ENCODE assay signal across 19 cellular contexts in the genomic region with DNA sequence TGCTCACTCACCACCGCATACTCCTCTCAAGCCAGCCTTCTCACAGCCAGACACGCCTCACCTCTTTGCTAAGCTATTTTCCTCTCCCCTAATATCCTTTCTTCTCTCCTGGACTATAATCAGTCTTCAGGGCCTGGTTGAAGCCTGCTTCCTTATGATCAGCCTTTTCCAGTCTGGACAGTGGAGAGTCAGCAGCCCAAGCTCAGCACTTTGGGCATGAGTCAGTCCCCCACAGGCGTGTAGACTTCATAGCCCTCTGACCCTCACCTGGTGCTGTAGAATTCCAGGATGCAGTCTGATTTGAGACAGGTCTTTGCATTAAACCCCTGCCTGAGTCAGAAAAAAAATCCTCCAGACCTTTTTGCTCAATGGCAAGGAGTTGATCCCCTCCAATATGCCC. TPM values are rescaled to one million over a fixed set of nuclear protein-coding genes. Genes with fewer than 3 reads are reported as not detected.
"Had no signal": no experiment of that assay in that cellular context is flagged by ENCODE, and none has a peak within 500 bp of the region (broad histone marks: within the 10 kb centered on the region; RNA-seq: fewer than 3 reads in every experiment).

No MANE protein-coding gene starts in this region.

- ATAC-seq: activated CD8-positive, alpha-beta T cell treated with anti-CD3 and anti-CD28 coated beads, Interleukin-2, amount 10 ng/mL, durations not matched to agents 7 days and 5 days; naive thymus-derived CD8-positive, alpha-beta T cell; SK-N-SH treated with all-trans-retinoic acid at 6 μM for 48 hours; stimulated activated naive B cell treated with anti-CD40 and anti-IgM and Interleukin-4, amounts not matched to agents 10 μg/mL and 1 μg/mL and 100 μg/mL, for 72 hours had no signal

- H3K4me3 ChIP-seq: thyroid gland had no signal

- H3K27ac Mint-ChIP-seq: activated CD8-positive, alpha-beta T cell treated with anti-CD3 and anti-CD28 coated beads, Interleukin-2, amount 10 ng/mL, durations not matched to agents 7 days and 5 days; activated naive CD8-positive, alpha-beta T cell treated with anti-CD3 and anti-CD28 coated beads for 36 hours; endodermal cell; stimulated activated naive B cell treated with anti-CD40 and anti-IgM and Interleukin-4, amounts not matched to agents 10 μg/mL and 1 μg/mL and 100 μg/mL, for 72 hours had no signal

- H3K27ac ChIP-seq: brain microvascular endothelial cell, thyroid gland had no signal

- H3K9me3 ChIP-seq: thyroid gland had no signal

- H3K4me1 Mint-ChIP-seq: endodermal cell had no signal

- DNase-seq: activated CD4-positive, alpha-beta T cell treated with anti-CD3 and anti-CD28 coated beads for 48 hours; activated CD8-positive, alpha-beta memory T cell treated with anti-CD3 and anti-CD28 coated beads, Interleukin-2, amount 50 U/mL, for 4 hours; activated CD8-positive, alpha-beta T cell treated with anti-CD3 and anti-CD28 coated beads, Interleukin-2, amount 10 ng/mL, durations not matched to agents 7 days and 5 days; activated gamma-delta T cell treated with Interleukin-2 at 50 U/mL for 16 hours; activated naive CD8-positive, alpha-beta T cell treated with anti-CD3 and anti-CD28 coated beads for 36 hours; activated T-cell treated with anti-CD3 and anti-CD28 coated beads, Interleukin-2, amount 50 U/mL, for 48 hours; brain microvascular endothelial cell; cerebellar nuclear complex; endodermal cell; left ventricle myocardium superior; mesenchymal stem cell; naive thymus-derived CD8-positive, alpha-beta T cell; stimulated activated CD4-positive, alpha-beta T cell treated with anti-CD3 and anti-CD28 coated beads, Interleukin-2, amount 100 ng/mL, for 48 hours; stimulated activated naive B cell treated with anti-CD40 and anti-IgM and Interleukin-4, amounts not matched to agents 10 μg/mL and 1 μg/mL and 100 μg/mL, for 72 hours; thyroid gland had no signal

- H3K4me3 Mint-ChIP-seq: activated CD8-positive, alpha-beta T cell treated with anti-CD3 and anti-CD28 coated beads, Interleukin-2, amount 10 ng/mL, durations not matched to agents 7 days and 5 days; activated naive CD8-positive, alpha-beta T cell treated with anti-CD3 and anti-CD28 coated beads for 36 hours; endodermal cell; stimulated activated naive B cell treated with anti-CD40 and anti-IgM and Interleukin-4, amounts not matched to agents 10 μg/mL and 1 μg/mL and 100 μg/mL, for 72 hours had no signal

- H3K36me3 ChIP-seq: brain microvascular endothelial cell, thyroid gland had no signal

- FAIRE-seq: islet of Langerhans had no signal

- H3K36me3 Mint-ChIP-seq: activated naive CD8-positive, alpha-beta T cell treated with anti-CD3 and anti-CD28 coated beads for 36 hours had no signal

RNA-seq across cellular contexts. Expression of a gene that starts 2.5 kb away (rescaled TPM):
- total RNA-seq: dermis microvascular lymphatic vessel endothelial cell, endodermal cell had no signal

RNA-seq across cellular contexts. Expression of a gene that starts 16.8 kb away (rescaled TPM):
- total RNA-seq: activated CD8-positive, alpha-beta T cell treated with anti-CD3 and anti-CD28 coated beads, Interleukin-2, amount 10 ng/mL, durations not matched to agents 7 days and 5 days; dermis microvascular lymphatic vessel endothelial cell; endodermal cell had no signal
- polyA plus RNA-seq: naive thymus-derived CD8-positive, alpha-beta T cell had no signal

RNA-seq across cellular contexts. Expression of a gene that starts 49.3 kb away (rescaled TPM):
- total RNA-seq: activated CD8-positive, alpha-beta T cell treated with anti-CD3 and anti-CD28 coated beads, Interleukin-2, amount 10 ng/mL, durations not matched to agents 7 days and 5 days; dermis microvascular lymphatic vessel endothelial cell; T-helper 1 cell treated with Interleukin-12 subunit alpha and Interleukin-12 subunit beta and Interleukin-4 antibody, amounts not matched to agents 30 ng/mL and 1 ng/mL, for 36 hours had no signal
